Comparison of ENCODE assay signal across 3 cellular contexts in genomic region chr2:186748354-186748753, GRCh38.
A peak's percentile ranks its signal among the peaks of the same experiment; 100 is the strongest.
TF ChIP-seq lines count a peak whose summit lies in the region.

No MANE protein-coding gene starts in this region.

TF ChIP-seq in GM12891, 5 proteins besides CTCF, POLR2A, EP300 and RAD21:
- TF ChIP-seq PAX5 (IDR thresholded peaks at IDR 0.05; ENCODE audit: insufficient read depth, low read length, severe bottlenecking) (no peak), POU2F2 (IDR thresholded peaks at IDR 0.05; ENCODE audit: low read depth, low read length) (no peak), SPI1 (IDR thresholded peaks at IDR 0.05; ENCODE audit: low read depth, low read length) (no peak), POLR2AphosphoS5 (IDR thresholded peaks at IDR 0.05; ENCODE audit: low read depth, low read length) (no peak), TAF1 (IDR thresholded peaks at IDR 0.05; ENCODE audit: low read depth, low read length) (no peak)
TF ChIP-seq in GM12891: peak in this region for 0.

TF ChIP-seq in PFSK-1, 5 proteins besides CTCF, POLR2A, EP300 and RAD21:
- TF ChIP-seq TAF1 (IDR thresholded peaks at IDR 0.05; ENCODE audit: borderline replicate concordance, insufficient read depth, low read length): peak; percentile 43; the same call in 1 of the 2 replicates
- TF ChIP-seq FOXP2 (optimal IDR thresholded peaks at IDR 0.05; ENCODE audit: borderline replicate concordance, extremely low read depth, extremely low read length, insufficient read depth): no peak
- TF ChIP-seq SIN3A (IDR thresholded peaks at IDR 0.05; ENCODE audit: borderline replicate concordance, insufficient read depth, low read length): no peak
- TF ChIP-seq, protein P1, sequence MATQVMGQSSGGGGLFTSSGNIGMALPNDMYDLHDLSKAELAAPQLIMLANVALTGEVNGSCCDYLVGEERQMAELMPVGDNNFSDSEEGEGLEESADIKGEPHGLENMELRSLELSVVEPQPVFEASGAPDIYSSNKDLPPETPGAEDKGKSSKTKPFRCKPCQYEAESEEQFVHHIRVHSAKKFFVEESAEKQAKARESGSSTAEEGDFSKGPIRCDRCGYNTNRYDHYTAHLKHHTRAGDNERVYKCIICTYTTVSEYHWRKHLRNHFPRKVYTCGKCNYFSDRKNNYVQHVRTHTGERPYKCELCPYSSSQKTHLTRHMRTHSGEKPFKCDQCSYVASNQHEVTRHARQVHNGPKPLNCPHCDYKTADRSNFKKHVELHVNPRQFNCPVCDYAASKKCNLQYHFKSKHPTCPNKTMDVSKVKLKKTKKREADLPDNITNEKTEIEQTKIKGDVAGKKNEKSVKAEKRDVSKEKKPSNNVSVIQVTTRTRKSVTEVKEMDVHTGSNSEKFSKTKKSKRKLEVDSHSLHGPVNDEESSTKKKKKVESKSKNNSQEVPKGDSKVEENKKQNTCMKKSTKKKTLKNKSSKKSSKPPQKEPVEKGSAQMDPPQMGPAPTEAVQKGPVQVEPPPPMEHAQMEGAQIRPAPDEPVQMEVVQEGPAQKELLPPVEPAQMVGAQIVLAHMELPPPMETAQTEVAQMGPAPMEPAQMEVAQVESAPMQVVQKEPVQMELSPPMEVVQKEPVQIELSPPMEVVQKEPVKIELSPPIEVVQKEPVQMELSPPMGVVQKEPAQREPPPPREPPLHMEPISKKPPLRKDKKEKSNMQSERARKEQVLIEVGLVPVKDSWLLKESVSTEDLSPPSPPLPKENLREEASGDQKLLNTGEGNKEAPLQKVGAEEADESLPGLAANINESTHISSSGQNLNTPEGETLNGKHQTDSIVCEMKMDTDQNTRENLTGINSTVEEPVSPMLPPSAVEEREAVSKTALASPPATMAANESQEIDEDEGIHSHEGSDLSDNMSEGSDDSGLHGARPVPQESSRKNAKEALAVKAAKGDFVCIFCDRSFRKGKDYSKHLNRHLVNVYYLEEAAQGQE (IDR thresholded peaks at IDR 0.05; ENCODE audit: insufficient read depth in 1 of 2, low read depth in 2 of 2, low read length in 2 of 2): 0 out of 4 replicates have a peak, but pooled peaks of 1 of the 2 experiments have one; percentile 21
- no peak for TF ChIP-seq POLR2AphosphoS5 (IDR thresholded peaks at IDR 0.05; ENCODE audit: low read depth, low read length)

TF ChIP-seq in K562, 482 proteins besides CTCF, POLR2A, EP300 and RAD21:
- TF ChIP-seq, protein P2, sequence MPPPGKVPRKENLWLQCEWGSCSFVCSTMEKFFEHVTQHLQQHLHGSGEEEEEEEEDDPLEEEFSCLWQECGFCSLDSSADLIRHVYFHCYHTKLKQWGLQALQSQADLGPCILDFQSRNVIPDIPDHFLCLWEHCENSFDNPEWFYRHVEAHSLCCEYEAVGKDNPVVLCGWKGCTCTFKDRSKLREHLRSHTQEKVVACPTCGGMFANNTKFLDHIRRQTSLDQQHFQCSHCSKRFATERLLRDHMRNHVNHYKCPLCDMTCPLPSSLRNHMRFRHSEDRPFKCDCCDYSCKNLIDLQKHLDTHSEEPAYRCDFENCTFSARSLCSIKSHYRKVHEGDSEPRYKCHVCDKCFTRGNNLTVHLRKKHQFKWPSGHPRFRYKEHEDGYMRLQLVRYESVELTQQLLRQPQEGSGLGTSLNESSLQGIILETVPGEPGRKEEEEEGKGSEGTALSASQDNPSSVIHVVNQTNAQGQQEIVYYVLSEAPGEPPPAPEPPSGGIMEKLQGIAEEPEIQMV (tag; conservative IDR thresholded peaks at IDR 0.05; ENCODE audit: low read depth): no peak
- TF ChIP-seq ZNF583 (CRISPR knock-in tag; IDR thresholded peaks at IDR 0.05) (no peak), ZNF444 (CRISPR knock-in tag; IDR thresholded peaks at IDR 0.05) (no peak), LARP7 (IDR thresholded peaks at IDR 0.05) (no peak), ZNF3 (CRISPR knock-in tag; IDR thresholded peaks at IDR 0.05) (no peak), HNRNPUL1 (IDR thresholded peaks at IDR 0.05; ENCODE audit: low read length) (no peak), ZNF23 (CRISPR knock-in tag; IDR thresholded peaks at IDR 0.05) (no peak), SRSF7 (optimal IDR thresholded peaks at IDR 0.05; ENCODE audit: low read depth, low read length) (no peak), SRSF1 (IDR thresholded peaks at IDR 0.05; ENCODE audit: low read depth, low read length) (no peak), NONO (IDR thresholded peaks at IDR 0.05; ENCODE audit: low read depth in 2 of 2, low read length in 1 of 2) (no peak), ZNF696 (CRISPR knock-in tag; conservative IDR thresholded peaks at IDR 0.05) (no peak), ZNF766 (CRISPR knock-in tag; conservative IDR thresholded peaks at IDR 0.05) (no peak), MAZ (CRISPR knock-in tag; conservative IDR thresholded peaks at IDR 0.05 in 1 of 2, IDR thresholded peaks at IDR 0.05 in 1 of 2) (no peak), NR2C2 (CRISPR knock-in tag; IDR thresholded peaks at IDR 0.05) (no peak), NR2C2 (tag; IDR thresholded peaks at IDR 0.05) (no peak)
- TF ChIP-seq, protein P3, sequence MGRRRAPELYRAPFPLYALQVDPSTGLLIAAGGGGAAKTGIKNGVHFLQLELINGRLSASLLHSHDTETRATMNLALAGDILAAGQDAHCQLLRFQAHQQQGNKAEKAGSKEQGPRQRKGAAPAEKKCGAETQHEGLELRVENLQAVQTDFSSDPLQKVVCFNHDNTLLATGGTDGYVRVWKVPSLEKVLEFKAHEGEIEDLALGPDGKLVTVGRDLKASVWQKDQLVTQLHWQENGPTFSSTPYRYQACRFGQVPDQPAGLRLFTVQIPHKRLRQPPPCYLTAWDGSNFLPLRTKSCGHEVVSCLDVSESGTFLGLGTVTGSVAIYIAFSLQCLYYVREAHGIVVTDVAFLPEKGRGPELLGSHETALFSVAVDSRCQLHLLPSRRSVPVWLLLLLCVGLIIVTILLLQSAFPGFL (CRISPR knock-in tag; IDR thresholded peaks at IDR 0.05): no peak
- TF ChIP-seq, protein P4, sequence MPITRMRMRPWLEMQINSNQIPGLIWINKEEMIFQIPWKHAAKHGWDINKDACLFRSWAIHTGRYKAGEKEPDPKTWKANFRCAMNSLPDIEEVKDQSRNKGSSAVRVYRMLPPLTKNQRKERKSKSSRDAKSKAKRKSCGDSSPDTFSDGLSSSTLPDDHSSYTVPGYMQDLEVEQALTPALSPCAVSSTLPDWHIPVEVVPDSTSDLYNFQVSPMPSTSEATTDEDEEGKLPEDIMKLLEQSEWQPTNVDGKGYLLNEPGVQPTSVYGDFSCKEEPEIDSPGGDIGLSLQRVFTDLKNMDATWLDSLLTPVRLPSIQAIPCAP (CRISPR knock-in tag; IDR thresholded peaks at IDR 0.05; ENCODE audit: borderline replicate concordance): no peak
- TF ChIP-seq, protein P5, sequence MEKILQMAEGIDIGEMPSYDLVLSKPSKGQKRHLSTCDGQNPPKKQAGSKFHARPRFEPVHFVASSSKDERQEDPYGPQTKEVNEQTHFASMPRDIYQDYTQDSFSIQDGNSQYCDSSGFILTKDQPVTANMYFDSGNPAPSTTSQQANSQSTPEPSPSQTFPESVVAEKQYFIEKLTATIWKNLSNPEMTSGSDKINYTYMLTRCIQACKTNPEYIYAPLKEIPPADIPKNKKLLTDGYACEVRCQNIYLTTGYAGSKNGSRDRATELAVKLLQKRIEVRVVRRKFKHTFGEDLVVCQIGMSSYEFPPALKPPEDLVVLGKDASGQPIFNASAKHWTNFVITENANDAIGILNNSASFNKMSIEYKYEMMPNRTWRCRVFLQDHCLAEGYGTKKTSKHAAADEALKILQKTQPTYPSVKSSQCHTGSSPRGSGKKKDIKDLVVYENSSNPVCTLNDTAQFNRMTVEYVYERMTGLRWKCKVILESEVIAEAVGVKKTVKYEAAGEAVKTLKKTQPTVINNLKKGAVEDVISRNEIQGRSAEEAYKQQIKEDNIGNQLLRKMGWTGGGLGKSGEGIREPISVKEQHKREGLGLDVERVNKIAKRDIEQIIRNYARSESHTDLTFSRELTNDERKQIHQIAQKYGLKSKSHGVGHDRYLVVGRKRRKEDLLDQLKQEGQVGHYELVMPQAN (IDR thresholded peaks at IDR 0.05; ENCODE audit: borderline replicate concordance): no peak
